Comparison of ENCODE assay signal across 3 cellular contexts in the genomic region with DNA sequence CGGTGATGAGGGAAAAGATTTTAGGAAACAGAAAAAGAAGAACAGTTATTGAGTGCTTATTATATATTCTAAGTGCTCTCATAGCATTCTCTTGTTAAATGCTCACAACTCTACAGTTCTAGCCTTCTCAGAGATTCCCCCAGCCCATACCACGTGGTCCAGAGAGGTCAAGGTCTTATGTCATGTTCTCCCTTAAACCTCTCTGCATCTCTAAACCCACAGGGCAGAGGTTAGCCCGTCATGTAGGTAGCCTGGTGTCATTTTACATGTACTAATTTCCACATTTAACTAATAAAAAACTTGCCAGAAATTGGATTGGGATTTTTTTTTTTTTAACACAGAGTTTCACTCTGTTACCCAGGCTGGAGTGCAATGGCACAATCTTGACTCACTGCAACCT.
TF ChIP-seq lines count a peak whose summit lies in the region.

No MANE protein-coding gene starts in this region.

TF ChIP-seq in H1, 55 proteins besides CTCF, POLR2A, EP300 and RAD21:
- TF ChIP-seq SP1 (IDR thresholded peaks at IDR 0.05; ENCODE audit: low read depth, low read length) (no peak), FOSL1 (IDR thresholded peaks at IDR 0.05; ENCODE audit: insufficient read depth, low read depth, low read length) (no peak), TAF7 (optimal IDR thresholded peaks at IDR 0.05; ENCODE audit: borderline replicate concordance, low read depth, low read length) (no peak), CTBP2 (IDR thresholded peaks at IDR 0.05; ENCODE audit: borderline replicate concordance, insufficient read depth, insufficient read length, low read length) (no peak), EZH2 (IDR thresholded peaks at IDR 0.05; ENCODE audit: low read depth, low read length, severe bottlenecking) (no peak), SIX5 (IDR thresholded peaks at IDR 0.05; ENCODE audit: low read depth, low read length) (no peak), HDAC6 (IDR thresholded peaks at IDR 0.05; ENCODE audit: low read depth, low read length) (no peak)
TF ChIP-seq in H1: peak in this region for 0.

TF ChIP-seq in HepG2, 621 proteins besides CTCF, POLR2A, EP300 and RAD21:
- TF ChIP-seq ZNF292 (CRISPR knock-in tag; IDR thresholded peaks at IDR 0.05; ENCODE audit: borderline replicate concordance, low read depth) (no peak), NR2F6 (IDR thresholded peaks at IDR 0.05) (0 out of 2 replicates have a peak, but pooled peaks have one; percentile 39), NR2F6 (CRISPR knock-in tag; IDR thresholded peaks at IDR 0.05) (no peak), ZNF33A (CRISPR knock-in tag; IDR thresholded peaks at IDR 0.05; ENCODE audit: borderline replicate concordance) (no peak), TEAD3 (CRISPR knock-in tag; optimal IDR thresholded peaks at IDR 0.05; ENCODE audit: borderline replicate concordance) (no peak), ZNF616 (CRISPR knock-in tag; IDR thresholded peaks at IDR 0.05; ENCODE audit: low read depth) (no peak)
- TF ChIP-seq, protein P1, sequence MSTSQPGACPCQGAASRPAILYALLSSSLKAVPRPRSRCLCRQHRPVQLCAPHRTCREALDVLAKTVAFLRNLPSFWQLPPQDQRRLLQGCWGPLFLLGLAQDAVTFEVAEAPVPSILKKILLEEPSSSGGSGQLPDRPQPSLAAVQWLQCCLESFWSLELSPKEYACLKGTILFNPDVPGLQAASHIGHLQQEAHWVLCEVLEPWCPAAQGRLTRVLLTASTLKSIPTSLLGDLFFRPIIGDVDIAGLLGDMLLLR (CRISPR knock-in tag; IDR thresholded peaks at IDR 0.05): no peak

TF ChIP-seq in liver, 16 proteins besides CTCF, POLR2A, EP300 and RAD21:
- peak; percentile 19 for TF ChIP-seq SP1 (IDR thresholded peaks at IDR 0.05)
- peak; percentile 31 to 47 for TF ChIP-seq RXRA (IDR thresholded peaks at IDR 0.05)
- no peak for TF ChIP-seq JUND (IDR thresholded peaks at IDR 0.05)
- TF ChIP-seq HNF4A (conservative IDR thresholded peaks at IDR 0.05): peak; percentile 50 to 73
